In the genomic region with DNA sequence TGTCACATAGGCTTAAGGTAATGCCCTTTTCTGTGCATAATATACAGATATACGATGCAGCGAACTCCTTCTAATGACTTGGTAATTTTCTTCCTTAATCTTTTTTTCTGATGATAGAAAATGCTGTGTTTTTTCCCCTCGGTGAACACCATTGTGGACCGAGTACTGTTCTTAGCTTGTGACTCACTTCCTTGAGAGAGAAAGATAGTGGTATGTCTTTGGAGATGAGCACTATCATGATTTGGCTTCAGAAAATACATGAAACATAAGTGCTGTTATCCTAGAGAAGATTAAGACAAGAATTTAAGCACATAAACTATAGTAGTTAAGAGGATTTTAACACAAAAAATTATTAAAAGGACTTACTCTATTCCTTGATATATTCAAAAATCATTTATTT, we compare ENCODE assay signal across 15 cellular contexts.
"Had no signal": no experiment of that assay in that cellular context is flagged by ENCODE, and none has a peak within 500 bp of the region (broad histone marks: within the 10 kb centered on the region; RNA-seq: fewer than 3 reads in every experiment).

No MANE protein-coding gene starts in this region.

- ATAC-seq: activated CD8-positive, alpha-beta T cell treated with anti-CD3 and anti-CD28 coated beads, Interleukin-2, amount 10 ng/mL, durations not matched to agents 7 days and 5 days; effector memory CD8-positive, alpha-beta T cell; gastrocnemius medialis; left cardiac atrium; natural killer cell treated with Interleukin-12 subunit alpha and Interleukin-12 subunit beta and Interleukin-15 and Interleukin-18, amount 100 ng/mL, for 72 hours; stimulated activated naive CD8-positive, alpha-beta T cell treated with anti-CD3 and anti-CD28 coated beads, Interleukin-15, Interleukin-2, amounts not matched to agents 100 U/mL and 50 U/mL, for 24 hours had no signal

- DNase-seq: activated CD4-positive, alpha-beta T cell treated with anti-CD3 and anti-CD28 coated beads for 48 hours; activated CD8-positive, alpha-beta T cell treated with anti-CD3 and anti-CD28 coated beads, Interleukin-2, amount 10 ng/mL, durations not matched to agents 7 days and 5 days; activated gamma-delta T cell treated with Interleukin-2 at 50 U/mL for 16 hours; activated T-cell treated with anti-CD3 and anti-CD28 coated beads, Interleukin-2, amount 50 U/mL, for 1 hour; colonic mucosa; dorsolateral prefrontal cortex; effector memory CD8-positive, alpha-beta T cell; gastrocnemius medialis; head of caudate nucleus; hypothalamus; left cardiac atrium; stimulated activated CD4-positive, alpha-beta T cell treated with anti-CD3 and anti-CD28 coated beads, Interleukin-4, amount 100 ng/mL, for 4 hours; stimulated activated naive CD8-positive, alpha-beta T cell treated with anti-CD3 and anti-CD28 coated beads, Interleukin-15, Interleukin-2, amounts not matched to agents 100 U/mL and 50 U/mL, for 24 hours; thyroid gland had no signal
